ENCODE assay signal across 13 cellular contexts in the genomic region with DNA sequence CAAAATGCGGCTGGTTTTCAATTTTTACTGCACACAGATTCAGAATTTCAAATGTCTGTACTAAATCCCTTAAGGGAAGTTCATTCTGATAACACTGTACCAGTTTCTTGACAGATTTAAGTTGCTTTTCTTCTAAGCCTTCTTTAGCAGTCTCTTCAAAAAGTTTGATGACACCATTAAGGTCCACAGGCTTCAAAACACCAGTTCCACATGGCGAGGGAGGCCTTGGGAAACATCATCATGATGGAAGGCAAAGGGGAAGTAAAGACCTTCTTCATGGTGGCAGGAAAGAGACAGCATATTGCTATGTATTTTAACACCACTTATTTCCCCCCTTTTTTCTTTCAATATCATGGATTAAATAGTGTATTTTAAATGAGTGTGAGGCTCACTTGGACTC. TPM values are rescaled to one million over a fixed set of nuclear protein-coding genes. Genes with fewer than 3 reads are reported as not detected.
DNase-seq lines count a peak whose midpoint lies in the region; ATAC-seq, FAIRE-seq and TF ChIP-seq lines count a peak whose summit lies in the region.
"Had no signal": no experiment of that assay in that cellular context is flagged by ENCODE, and none has a peak within 500 bp of the region (broad histone marks: within the 10 kb centered on the region; RNA-seq: fewer than 3 reads in every experiment).

No MANE protein-coding gene starts in this region.

- H3K4me1 ChIP-seq in right cardiac atrium (ENCODE audit: control insufficient read depth, insufficient read depth, low read length) = no peaks in the 10 kb centered on the region
- H3K4me1 ChIP-seq in HepG2 (ENCODE audit: insufficient read depth, low read length) = no peaks in the 10 kb centered on the region
- H3K4me1 ChIP-seq in upper lobe of right lung = peaks cover 14% of the 10 kb centered on the region

- no peak for TF ChIP-seq RAD21 in HepG2 (CRISPR knock-in tag; IDR thresholded peaks at IDR 0.05)

- peaks cover 72% of the 10 kb centered on the region for H3K4me1 Mint-ChIP-seq in activated CD4-positive, alpha-beta memory T cell treated with anti-CD3 and anti-CD28 coated beads, Interleukin-2, amount 10 ng/mL, durations not matched to agents 7 days and 5 days
- H3K4me1 Mint-ChIP-seq in osteocyte (ENCODE audit: unreplicated experiment) = peaks cover 5% of the 10 kb centered on the region

- peak overlapping the region; percentile 69 for H3K27ac ChIP-seq in right cardiac atrium (ENCODE audit: low read length)
- H3K27ac ChIP-seq in HepG2 (ENCODE audit: extremely low read length, insufficient read depth, low read length) = no peak overlapping the region
- H3K27ac ChIP-seq in upper lobe of right lung = peak overlapping the region; percentile 55

- WGBS in right cardiac atrium = 86% methylated on average over 2 of the region's 2 CpGs
- WGBS in HepG2 (ENCODE audit: low lambda C conversion rate) = 81% methylated on average over 2 of the region's 2 CpGs

- TF ChIP-seq CTCF in HepG2 (CRISPR knock-in tag; IDR thresholded peaks at IDR 0.05) (no peak), upper lobe of right lung (IDR thresholded peaks at IDR 0.05) (no peak), D721Med (IDR thresholded peaks at IDR 0.05; ENCODE audit: insufficient read depth, missing control alignments) (no peak), osteocyte (IDR thresholded peaks at IDR 0.05) (no peak)

- H3K4me3 Mint-ChIP-seq in activated CD4-positive, alpha-beta memory T cell treated with anti-CD3 and anti-CD28 coated beads, Interleukin-2, amount 10 ng/mL, durations not matched to agents 7 days and 5 days = peak overlapping the region; percentile 22
- no peak overlapping the region for H3K4me3 Mint-ChIP-seq in osteocyte (ENCODE audit: unreplicated experiment)
- H3K4me3 Mint-ChIP-seq: dendritic cell treated with granulocyte-macrophage colony-stimulating factor and Interleukin-4, amounts not matched to agents 40 ng/mL and 50 ng/mL, for 4 days had no signal

- no peaks in the 10 kb centered on the region for H3K36me3 ChIP-seq in HepG2 (replicated peaks in 1 of 2; ENCODE audit: control insufficient read depth in 1 of 2, insufficient read depth in 2 of 2, low read length in 2 of 2)
- peaks cover 9% of the 10 kb centered on the region for H3K36me3 ChIP-seq in upper lobe of right lung

- H3K4me2 ChIP-seq in HepG2 (ENCODE audit: low read depth, low read length) = no peak overlapping the region

- POLR2A ChIA-PET in activated CD4-positive, alpha-beta memory T cell treated with anti-CD3 and anti-CD28 coated beads, Interleukin-2, amount 10 ng/mL, durations not matched to agents 7 days and 5 days (lab: Charles Lee) = interaction anchor here (0.7 to 23.0 kb wide), 2 partner anchors 10 to 21 kb away, joined by 3 to 373 read pairs; a partner anchor contains a TSS
- POLR2A ChIA-PET in HepG2 (lab: Yijun Ruan, JAX) = no interaction called here

- H3K27me3 ChIP-seq in right cardiac atrium (ENCODE audit: control insufficient read depth, insufficient read depth) (no peaks in the 10 kb centered on the region), HepG2 (ENCODE audit: control insufficient read depth in 1 of 2, insufficient read depth in 2 of 2, low read length in 2 of 2) (no peaks in the 10 kb centered on the region), upper lobe of right lung (no peaks in the 10 kb centered on the region)

- peak; percentile 26 for FAIRE-seq in HepG2 (lab: Jason Lieb, UNC)
- FAIRE-seq in D721Med (lab: Jason Lieb, UNC) = no peak

- H3K36me3 Mint-ChIP-seq in activated CD4-positive, alpha-beta memory T cell treated with anti-CD3 and anti-CD28 coated beads, Interleukin-2, amount 10 ng/mL, durations not matched to agents 7 days and 5 days (ENCODE audit: low read depth) = peaks cover 62% of the 10 kb centered on the region
- H3K36me3 Mint-ChIP-seq in osteocyte (ENCODE audit: unreplicated experiment) = peaks cover 16% of the 10 kb centered on the region

- H3K9ac ChIP-seq in HepG2 (ENCODE audit: insufficient read depth, low read depth, low read length) = no peak overlapping the region

- H3K4me3 ChIP-seq in right cardiac atrium (ENCODE audit: low read length) = no peak overlapping the region
- no peak overlapping the region for H3K4me3 ChIP-seq in HepG2 (replicated peaks in 1 of 3; ENCODE audit: insufficient read depth in 1 of 3, low read depth in 2 of 3, low read length in 3 of 3)
- H3K4me3 ChIP-seq in upper lobe of right lung = no peak overlapping the region

- TF ChIP-seq POLR2A in HepG2 (IDR thresholded peaks at IDR 0.05; ENCODE audit: insufficient read depth in 1 of 2, low read depth in 2 of 2, low read length in 2 of 2) = no peak

- TF ChIP-seq EP300 in HepG2 (IDR thresholded peaks at IDR 0.05; ENCODE audit: low read depth in 2 of 2, low read length in 2 of 2) = no peak
- TF ChIP-seq EP300 in HepG2 (CRISPR knock-in tag; IDR thresholded peaks at IDR 0.05; ENCODE audit: borderline replicate concordance) = no peak

- no peak overlapping the region for H2AFZ ChIP-seq in HepG2 (ENCODE audit: low read length)

- in situ Hi-C loops in HepG2 (cut with HindIII; ENCODE audit: extremely low pct_ligation_motif_present, low pct_unique_long_range_greater_than_20kb) = no loop called here

- CTCF ChIA-PET in activated CD4-positive, alpha-beta memory T cell treated with anti-CD3 and anti-CD28 coated beads, Interleukin-2, amount 10 ng/mL, durations not matched to agents 7 days and 5 days (lab: Charles Lee) = interaction anchor here (0.6 kb wide), 1 partner anchor 25 kb away, joined by 4 read pairs; no protein-coding TSS in a partner anchor
- CTCF ChIA-PET in HepG2 (lab: Yijun Ruan, JAX; ENCODE audit: low intra/inter-chr PET ratio, low total read pairs) = no interaction called here

- intact Hi-C loops in right cardiac atrium (cut with DNase I) (no loop called here), Right ventricle myocardium superior (cut with DNase I) (no loop called here), HepG2 (cut with micrococcal nuclease; ENCODE audit: unreplicated experiment) (no loop called here), upper lobe of right lung (cut with DNase I) (no loop called here)

- no peaks in the 10 kb centered on the region for H3K79me2 ChIP-seq in HepG2 (ENCODE audit: insufficient read depth, low read length)

- ATAC-seq in right cardiac atrium = no peak
- no peak for ATAC-seq in Right ventricle myocardium superior (ENCODE audit: poor library complexity)
- no peak for ATAC-seq in HepG2
- ATAC-seq in upper lobe of right lung = no peak

- no peaks in the 10 kb centered on the region for H3K9me3 Mint-ChIP-seq in activated CD4-positive, alpha-beta memory T cell treated with anti-CD3 and anti-CD28 coated beads, Interleukin-2, amount 10 ng/mL, durations not matched to agents 7 days and 5 days
- H3K9me3 Mint-ChIP-seq in osteocyte (ENCODE audit: unreplicated experiment) = no peaks in the 10 kb centered on the region
- H3K9me3 Mint-ChIP-seq: dendritic cell treated with granulocyte-macrophage colony-stimulating factor and Interleukin-4, amounts not matched to agents 40 ng/mL and 50 ng/mL, for 4 days had no signal

- BruUV-seq in HepG2 (replicated peaks; lab: Mats Ljungman, UMichigan) = no TSS peak

- no peaks in the 10 kb centered on the region for H3K9me3 ChIP-seq in right cardiac atrium (ENCODE audit: control insufficient read depth, low read length)
- H3K9me3 ChIP-seq in HepG2 (ENCODE audit: low read length) = no peaks in the 10 kb centered on the region
- no peaks in the 10 kb centered on the region for H3K9me3 ChIP-seq in upper lobe of right lung

- no peaks in the 10 kb centered on the region for H3K27me3 Mint-ChIP-seq in activated CD4-positive, alpha-beta memory T cell treated with anti-CD3 and anti-CD28 coated beads, Interleukin-2, amount 10 ng/mL, durations not matched to agents 7 days and 5 days
- no peaks in the 10 kb centered on the region for H3K27me3 Mint-ChIP-seq in osteocyte (ENCODE audit: unreplicated experiment)
- H3K27me3 Mint-ChIP-seq: dendritic cell treated with granulocyte-macrophage colony-stimulating factor and Interleukin-4, amounts not matched to agents 40 ng/mL and 50 ng/mL, for 4 days had no signal

- peak overlapping the region; percentile 74 for H3K27ac Mint-ChIP-seq in activated CD4-positive, alpha-beta memory T cell treated with anti-CD3 and anti-CD28 coated beads, Interleukin-2, amount 10 ng/mL, durations not matched to agents 7 days and 5 days
- no peak overlapping the region for H3K27ac Mint-ChIP-seq in osteocyte (ENCODE audit: unreplicated experiment)

- DNase-seq in right cardiac atrium (no peak), Right ventricle myocardium superior (no peak), HepG2 (ENCODE audit: low spot score) (no peak), upper lobe of right lung (no peak), D721Med (ENCODE audit: insufficient read length, low spot score) (no peak), osteocyte (ENCODE audit: extremely low spot score, unreplicated experiment) (no peak)
- DNase-seq in activated CD4-positive, alpha-beta memory T cell treated with anti-CD3 and anti-CD28 coated beads, Interleukin-2, amount 10 ng/mL, durations not matched to agents 7 days and 5 days = no peak
- no peak for DNase-seq in stimulated activated CD8-positive, alpha-beta memory T cell treated with anti-CD3 and anti-CD28 coated beads, Interleukin-4, amount 100 ng/mL, for 48 hours
- DNase-seq: C1 segment of cervical spinal cord, NCI-H2029 treated with DMSO at 0.1 percent for 48 hours, T1000 had no signal

- H4K20me1 ChIP-seq in HepG2 (ENCODE audit: insufficient read depth, low read length) = no peaks in the 10 kb centered on the region

RNA-seq across cellular contexts. Expression of a gene that starts 24.5 kb away (rescaled TPM):
- total RNA-seq in right cardiac atrium (10 to 100 TPM in 2 of 4 donors, 1 to 10 TPM in 2; 7.9 to 25.0 (median 13.1) TPM), Right ventricle myocardium superior (9.9 TPM), HepG2 (2016; rRNA removed; fragmentation: Illumina TruSeq; extraction: Trizol) (3.1 and 6.3 TPM in 2 replicates), upper lobe of right lung (44.9 TPM), osteocyte (21.1 and 24.7 TPM in 2 replicates)
- polyA plus RNA-seq in right cardiac atrium (8.2 TPM), HepG2 (2011; rRNA removed) (12.7 and 15.7 TPM in 2 replicates)
- total RNA-seq in activated CD4-positive, alpha-beta memory T cell treated with anti-CD3 and anti-CD28 coated beads, Interleukin-2, amount 10 ng/mL, durations not matched to agents 7 days and 5 days = 100 to 1,000 TPM; 259 to 263 TPM
- 1.8 and 4.8 TPM in 2 replicates for total RNA-seq in HepG2 (2016; cell fraction: cytosol; rRNA removed; fragmentation: Illumina TruSeq; extraction: Trizol; ENCODE audit: low read depth)
- total RNA-seq in HepG2 (2016; cell fraction: insoluble cytoplasmic fraction; rRNA removed; fragmentation: Illumina TruSeq; extraction: Trizol) = 3.7 and 4.8 TPM in 2 replicates
- 2.8 and 2.9 TPM in 2 replicates for total RNA-seq in HepG2 (2016; cell fraction: membrane; rRNA removed; fragmentation: Illumina TruSeq; extraction: Trizol)
- total RNA-seq in HepG2 (2016; cell fraction: nucleus; rRNA removed; fragmentation: Illumina TruSeq; extraction: Trizol) = 12.6 and 13.0 TPM in 2 replicates
- polyA plus RNA-seq in HepG2 (2011; cell fraction: cytosol; rRNA removed) = 4.5 and 4.8 TPM in 2 replicates
- 114 and 130 TPM in 2 replicates for polyA plus RNA-seq in HepG2 (2011; cell fraction: nucleus; rRNA removed)
- 3.8 and 11.3 TPM in 2 replicates for polyA plus RNA-seq in HepG2 (2012)
- 0.85 and 0.96 TPM in 2 replicates for polyA plus RNA-seq in HepG2 (2016; cell fraction: cytosol; fragmentation: Illumina TruSeq; extraction: Trizol; ENCODE audit: low read depth)
- 3.1 and 3.4 TPM in 2 replicates for polyA plus RNA-seq in HepG2 (2016; cell fraction: insoluble cytoplasmic fraction; fragmentation: Illumina TruSeq; extraction: Trizol; ENCODE audit: low read depth)
- 2.0 and 2.8 TPM in 2 replicates for polyA plus RNA-seq in HepG2 (2016; cell fraction: membrane; fragmentation: Illumina TruSeq; extraction: Trizol; ENCODE audit: low read depth)
- polyA plus RNA-seq in HepG2 (2016; cell fraction: nucleus; fragmentation: Illumina TruSeq; extraction: Trizol; ENCODE audit: insufficient read depth, low read depth) = 16.8 and 24.4 TPM in 2 replicates
- 21.4 and 102 TPM in 2 replicates for polyA minus RNA-seq in HepG2 (2011; rRNA and poly(A)+ RNA removed; ENCODE audit: low replicate concordance)
- polyA minus RNA-seq in HepG2 (2011; cell fraction: cytosol; rRNA and poly(A)+ RNA removed) = 4.4 and 4.9 TPM in 2 replicates
- polyA minus RNA-seq in HepG2 (2011; cell fraction: nucleus; rRNA and poly(A)+ RNA removed) = 33.9 and 46.2 TPM in 2 replicates

RNA-seq across cellular contexts. Expression of a gene that starts 52.2 kb away (rescaled TPM):
- under 1 TPM in 2 of 4 donors, not detected in 2; 0.46 to 0.59 TPM for total RNA-seq in right cardiac atrium
- polyA plus RNA-seq in right cardiac atrium = 0.34 TPM
- total RNA-seq in Right ventricle myocardium superior = 0.24 TPM
- not detected for total RNA-seq in activated CD4-positive, alpha-beta memory T cell treated with anti-CD3 and anti-CD28 coated beads, Interleukin-2, amount 10 ng/mL, durations not matched to agents 7 days and 5 days
- 0.31 TPM in 1 of 2 replicates, not detected in the other for total RNA-seq in HepG2 (2016; rRNA removed; fragmentation: Illumina TruSeq; extraction: Trizol)
- not detected in 2 replicates for total RNA-seq in HepG2 (2016; cell fraction: cytosol; rRNA removed; fragmentation: Illumina TruSeq; extraction: Trizol; ENCODE audit: low read depth)
- total RNA-seq in HepG2 (2016; cell fraction: insoluble cytoplasmic fraction; rRNA removed; fragmentation: Illumina TruSeq; extraction: Trizol) = 0.17 TPM in 1 of 2 replicates, not detected in the other
- total RNA-seq in HepG2 (2016; cell fraction: membrane; rRNA removed; fragmentation: Illumina TruSeq; extraction: Trizol) = 0.14 and 0.25 TPM in 2 replicates
- total RNA-seq in HepG2 (2016; cell fraction: nucleus; rRNA removed; fragmentation: Illumina TruSeq; extraction: Trizol) = 0.28 TPM in 2 replicates
- 9.8 and 15.7 TPM in 2 replicates for polyA plus RNA-seq in HepG2 (2011; rRNA removed)
- 7.5 and 11.8 TPM in 2 replicates for polyA plus RNA-seq in HepG2 (2011; cell fraction: cytosol; rRNA removed)
- 8.6 and 9.0 TPM in 2 replicates for polyA plus RNA-seq in HepG2 (2011; cell fraction: nucleus; rRNA removed)
- polyA plus RNA-seq in HepG2 (2012) = 1.5 and 3.1 TPM in 2 replicates
- 0.25 and 0.33 TPM in 2 replicates for polyA plus RNA-seq in HepG2 (2016; cell fraction: cytosol; fragmentation: Illumina TruSeq; extraction: Trizol; ENCODE audit: low read depth)
- 0.32 and 0.36 TPM in 2 replicates for polyA plus RNA-seq in HepG2 (2016; cell fraction: insoluble cytoplasmic fraction; fragmentation: Illumina TruSeq; extraction: Trizol; ENCODE audit: low read depth)
- 0.11 and 0.17 TPM in 2 replicates for polyA plus RNA-seq in HepG2 (2016; cell fraction: membrane; fragmentation: Illumina TruSeq; extraction: Trizol; ENCODE audit: low read depth)
- polyA plus RNA-seq in HepG2 (2016; cell fraction: nucleus; fragmentation: Illumina TruSeq; extraction: Trizol; ENCODE audit: insufficient read depth, low read depth) = 0.56 and 0.62 TPM in 2 replicates
- polyA minus RNA-seq in HepG2 (2011; rRNA and poly(A)+ RNA removed; ENCODE audit: low replicate concordance) = 0.07 and 7.1 TPM in 2 replicates
- 2.1 and 4.2 TPM in 2 replicates for polyA minus RNA-seq in HepG2 (2011; cell fraction: cytosol; rRNA and poly(A)+ RNA removed)
- polyA minus RNA-seq in HepG2 (2011; cell fraction: nucleus; rRNA and poly(A)+ RNA removed) = 1.5 and 2.5 TPM in 2 replicates
- 1.9 TPM for total RNA-seq in upper lobe of right lung
- total RNA-seq in osteocyte = not detected in 2 replicates
- total RNA-seq: HT-29 had no signal
